In genomic region chr1:42847721-42848470, GRCh38 we compare ENCODE assay signal across 10 cellular contexts. TPM values are rescaled to one million over a fixed set of nuclear protein-coding genes. Genes with fewer than 3 reads are reported as not detected.
DNase-seq lines count a peak whose midpoint lies in the region; ATAC-seq and TF ChIP-seq lines count a peak whose summit lies in the region.
"Had no signal": no experiment of that assay in that cellular context is flagged by ENCODE, and none has a peak within 500 bp of the region (broad histone marks: within the 10 kb centered on the region; RNA-seq: fewer than 3 reads in every experiment).

No MANE protein-coding gene starts in this region.

- H3K4me1 ChIP-seq in GM23248 (ENCODE audit: insufficient read depth) (peaks cover 27% of the 10 kb centered on the region), OCI-LY7 (ENCODE audit: insufficient read depth, low read length, poor library complexity, severe bottlenecking) (peaks cover 62% of the 10 kb centered on the region), psoas muscle (peaks cover 18% of the 10 kb centered on the region)

- H3K36me3 ChIP-seq in GM23248 (ENCODE audit: low read depth) (no peaks in the 10 kb centered on the region; the same call in 1 of the 2 replicates), OCI-LY7 (ENCODE audit: insufficient read depth, low read length) (peaks cover 39% of the 10 kb centered on the region), psoas muscle (ENCODE audit: insufficient read depth in 1 of 2, low read depth in 1 of 2) (peaks cover 3 to 40% of the 10 kb centered on the region in 2 donors)

- POLR2A ChIA-PET in OCI-LY7 (lab: Charles Lee) = interaction anchor here (0.5 to 5.0 kb wide), 14 partner anchors 10 to 1387 kb away, joined by 3 to 35 read pairs (median 4); partner anchors contain the start of genes C1orf50, ERMAP, P3H1 and SVBP

- H3K9me2 ChIP-seq in GM23248 (ENCODE audit: insufficient read depth) (no peaks in the 10 kb centered on the region), OCI-LY7 (ENCODE audit: insufficient read depth, low read length) (no peaks in the 10 kb centered on the region)

- DNase-seq in GM23248 (no peak), OCI-LY7 (ENCODE audit: low spot score) (peak; percentile 64), psoas muscle (no peak), retina (no peak), AG20443 (ENCODE audit: low spot score) (no peak), NCI-H2196 treated with DMSO at 0.1 percent for 48 hours (lab: John Stamatoyannopoulos, UW; ENCODE audit: unreplicated experiment) (no peak), H4 (ENCODE audit: low spot score) (no peak)
- no peak for DNase-seq in effector memory CD8-positive, alpha-beta T cell
- DNase-seq: islet precursor cell, MV-4-11 had no signal

- no peaks in the 10 kb centered on the region for H3K27me3 ChIP-seq in GM23248 (replicated peaks; ENCODE audit: insufficient read depth)
- H3K27me3 ChIP-seq in psoas muscle (ENCODE audit: insufficient read depth in 3 of 3, low read length in 2 of 3) = no peaks in the 10 kb centered on the region

- BruUV-seq in OCI-LY7 (replicated peaks; lab: Mats Ljungman, UMichigan) = TSS peak; percentile 59

- peaks cover 17% of the 10 kb centered on the region for H3F3A ChIP-seq in GM23248 (ENCODE audit: insufficient read depth)

- no peak for TF ChIP-seq CTCF in OCI-LY7 (conservative IDR thresholded peaks at IDR 0.05; ENCODE audit: low read length)
- TF ChIP-seq CTCF in psoas muscle (IDR thresholded peaks at IDR 0.05) = no peak

- no peaks in the 10 kb centered on the region for H3K9me3 Mint-ChIP-seq in effector memory CD8-positive, alpha-beta T cell

- H3K9me3 ChIP-seq in GM23248 (ENCODE audit: low read depth) (no peaks in the 10 kb centered on the region), OCI-LY7 (ENCODE audit: low read length) (no peaks in the 10 kb centered on the region), psoas muscle (no peaks in the 10 kb centered on the region)

- peak overlapping the region; percentile 63 to 92 for H3K27ac Mint-ChIP-seq in effector memory CD8-positive, alpha-beta T cell

- no peaks in the 10 kb centered on the region for H4K20me1 ChIP-seq in GM23248 (ENCODE audit: insufficient read depth)
- H4K20me1 ChIP-seq in OCI-LY7 (ENCODE audit: insufficient read depth, low read length) = no peaks in the 10 kb centered on the region

- peak overlapping the region; percentile 94 for H3K4me2 ChIP-seq in GM23248 (ENCODE audit: unreplicated experiment)
- H3K4me2 ChIP-seq in OCI-LY7 (ENCODE audit: low read length) = peak overlapping the region; percentile 99

- H3K27ac ChIP-seq in GM23248 = no peak overlapping the region
- peak overlapping the region; percentile 73 for H3K27ac ChIP-seq in OCI-LY7 (ENCODE audit: low read depth, low read length, poor library complexity, severe bottlenecking)
- H3K27ac ChIP-seq in psoas muscle = no peak overlapping the region

- CTCF ChIA-PET in OCI-LY7 (lab: Charles Lee; ENCODE audit: unreplicated experiment) = interaction anchor here (1.9 kb wide), 1 partner anchor 81 kb away, joined by 9 read pairs; the partner anchor contains the start of genes C1orf50 and P3H1

- H3K79me2 ChIP-seq in GM23248 (ENCODE audit: insufficient read depth) (peaks cover 20% of the 10 kb centered on the region), OCI-LY7 (ENCODE audit: insufficient read depth, low read depth, low read length) (peaks cover 27% of the 10 kb centered on the region)

- H3K4me3 Mint-ChIP-seq in effector memory CD8-positive, alpha-beta T cell = peak overlapping the region; percentile 85 to 94

- H3K27me3 Mint-ChIP-seq in effector memory CD8-positive, alpha-beta T cell = no peaks in the 10 kb centered on the region

- peak overlapping the region; percentile 87 for H3K4me3 ChIP-seq in GM23248
- H3K4me3 ChIP-seq in OCI-LY7 (ENCODE audit: low read depth, low read length, poor library complexity, severe bottlenecking) = peak overlapping the region; percentile 89
- peak overlapping the region; percentile 73 for H3K4me3 ChIP-seq in psoas muscle

- intact Hi-C loops in OCI-LY7 (cut with micrococcal nuclease; ENCODE audit: unreplicated experiment) (loop anchor here (1.0 to 2.0 kb wide), 2 partner anchors 31 to 110 kb away; partner anchors contain the start of genes ERMAP, SLC2A1 and SVBP), psoas muscle (cut with DNase I) (loop anchor here in 1 of 2 donors (10.0 kb wide), 1 partner anchor 83 kb away; the partner anchor contains the start of genes C1orf50 and P3H1)

- H3K4me1 Mint-ChIP-seq in effector memory CD8-positive, alpha-beta T cell (ENCODE audit: low read depth in 2 of 2) = peaks cover 22 to 26% of the 10 kb centered on the region in 2 donors

- ATAC-seq in effector memory CD8-positive, alpha-beta T cell (replicated peaks) = no peak
- no peak for ATAC-seq in psoas muscle

- in situ Hi-C loops in GM23248 (cut with MboI) = no loop called here

- 60 to 67% methylated on average over 6 of the region's 6 CpGs for whole genome bisulfite sequencing in GM23248 (ENCODE audit: low coverage in 1 of 2, low lambda C conversion rate in 2 of 2, missing lambda C conversion rate in 2 of 2), 2 experiments
- WGBS in psoas muscle, 3 donors = 67 to 78% (median 70%) methylated on average over 6 of the region's 6 CpGs

- no peaks in the 10 kb centered on the region for H3K36me3 Mint-ChIP-seq in effector memory CD8-positive, alpha-beta T cell (ENCODE audit: insufficient read depth)

- H3K9ac ChIP-seq in GM23248 = 0 out of 2 replicates have a peak overlapping the region, but pooled peaks have one; percentile 84

- H2AFZ ChIP-seq in GM23248 (no peak overlapping the region), OCI-LY7 (ENCODE audit: low read length) (no peak overlapping the region; the same call in 1 of the 2 replicates)

RNA-seq across cellular contexts. Expression of gene ZNF691, which starts 1.5 kb away (rescaled TPM):
- total RNA-seq in GM23248 (2014; rRNA removed; shearing (Covaris generic)) = 4.4 and 13.0 TPM in 2 replicates
- polyA plus RNA-seq in GM23248 (2016; fragmentation: Nextera tagmentation; extraction: Ambion mirVana) (6.2 and 6.9 TPM in 2 replicates), psoas muscle (10 to 100 TPM in 1 of 3 donors, 1 to 10 TPM in 2; 6.7 to 10.8 (median 7.4) TPM)
- 14.1 and 17.8 TPM in 2 replicates for total RNA-seq in OCI-LY7 (2014; rRNA removed; shearing (Covaris generic))
- total RNA-seq in OCI-LY7 (2022) (21.1 and 23.6 TPM in 2 replicates), psoas muscle (1 to 10 TPM; 4.8 to 8.0 (median 6.4) TPM)
- total RNA-seq in H4 (2014; rRNA removed; shearing (Covaris generic)) = 16.3 and 17.7 TPM in 2 replicates

RNA-seq across cellular contexts. Expression of gene SVBP, which starts 30.7 kb away (rescaled TPM):
- total RNA-seq in GM23248 (2014; rRNA removed; shearing (Covaris generic)) = 12.5 and 16.8 TPM in 2 replicates
- 28.4 and 28.5 TPM in 2 replicates for polyA plus RNA-seq in GM23248 (2016; fragmentation: Nextera tagmentation; extraction: Ambion mirVana)
- 23.1 and 32.3 TPM in 2 replicates for total RNA-seq in OCI-LY7 (2014; rRNA removed; shearing (Covaris generic))
- 18.9 and 21.0 TPM in 2 replicates for total RNA-seq in OCI-LY7 (2022)
- total RNA-seq in psoas muscle = 10 to 100 TPM; 11.7 to 18.4 (median 16.9) TPM
- 10 to 100 TPM; 20.5 to 58.2 (median 27.2) TPM for polyA plus RNA-seq in psoas muscle
- total RNA-seq in H4 (2014; rRNA removed; shearing (Covaris generic)) = 33.5 and 43.3 TPM in 2 replicates

RNA-seq across cellular contexts. Expression of gene ERMAP, which starts 31.0 kb away (rescaled TPM):
- 18.4 and 26.9 TPM in 2 replicates for total RNA-seq in GM23248 (2014; rRNA removed; shearing (Covaris generic))
- polyA plus RNA-seq in GM23248 (2016; fragmentation: Nextera tagmentation; extraction: Ambion mirVana) (7.0 and 7.9 TPM in 2 replicates), psoas muscle (1 to 10 TPM; 1.4 to 2.0 (median 1.9) TPM)
- total RNA-seq in OCI-LY7 (2014; rRNA removed; shearing (Covaris generic)) = 2.3 and 2.7 TPM in 2 replicates
- total RNA-seq in OCI-LY7 (2022) (5.1 and 5.2 TPM in 2 replicates), psoas muscle (1 to 10 TPM; 1.8 to 3.7 (median 2.6) TPM)
- 13.0 and 21.2 TPM in 2 replicates for total RNA-seq in H4 (2014; rRNA removed; shearing (Covaris generic))
